ENCODE assay signal across 16 cellular contexts in genomic region chr1:56551691-56552090, GRCh38. TPM values are rescaled to one million over a fixed set of nuclear protein-coding genes. Genes with fewer than 3 reads are reported as not detected.
DNase-seq lines count a peak whose midpoint lies in the region; ATAC-seq and TF ChIP-seq lines count a peak whose summit lies in the region.
"Had no signal": no experiment of that assay in that cellular context is flagged by ENCODE, and none has a peak within 500 bp of the region (broad histone marks: within the 10 kb centered on the region; RNA-seq: fewer than 3 reads in every experiment).

No MANE protein-coding gene starts in this region.

- DNase-seq in AG10803 (ENCODE audit: low read depth) (no peak), Karpas-422 (peak; percentile 72), RPMI8226 (peak; percentile 57), right lobe of liver (no peak)
- no peak for DNase-seq in natural killer cell treated with Interleukin-12 subunit alpha and Interleukin-12 subunit beta and Interleukin-15 and Interleukin-18, amount 100 ng/mL, for 72 hours (ENCODE audit: low spot score)
- DNase-seq in activated naive CD8-positive, alpha-beta T cell treated with anti-CD3 and anti-CD28 coated beads for 36 hours = no peak
- DNase-seq: activated CD8-positive, alpha-beta memory T cell treated with anti-CD3 and anti-CD28 coated beads, Interleukin-2, amount 10 ng/mL, durations not matched to agents 7 days and 5 days; effector memory CD4-positive, alpha-beta T cell; naive thymus-derived CD4-positive, alpha-beta T cell; NCI-H524 treated with DMSO at 0.1 percent for 48 hours; retina had no signal

- H3K9me3 Mint-ChIP-seq in natural killer cell treated with Interleukin-12 subunit alpha and Interleukin-12 subunit beta and Interleukin-15 and Interleukin-18, amount 100 ng/mL, for 72 hours = no peaks in the 10 kb centered on the region
- H3K9me3 Mint-ChIP-seq in activated naive CD8-positive, alpha-beta T cell treated with anti-CD3 and anti-CD28 coated beads for 36 hours = no peaks in the 10 kb centered on the region

- H3K27ac Mint-ChIP-seq in natural killer cell treated with Interleukin-12 subunit alpha and Interleukin-12 subunit beta and Interleukin-15 and Interleukin-18, amount 100 ng/mL, for 72 hours = no peak overlapping the region
- H3K27ac Mint-ChIP-seq in activated naive CD8-positive, alpha-beta T cell treated with anti-CD3 and anti-CD28 coated beads for 36 hours = no peak overlapping the region
- H3K27ac Mint-ChIP-seq: activated CD8-positive, alpha-beta memory T cell treated with anti-CD3 and anti-CD28 coated beads, Interleukin-2, amount 10 ng/mL, durations not matched to agents 7 days and 5 days; naive thymus-derived CD4-positive, alpha-beta T cell had no signal

- WGBS in right lobe of liver (ENCODE audit: insufficient coverage, low coverage, low lambda C conversion rate, missing lambda C conversion rate) = 71% methylated on average over 3 of the region's 3 CpGs

- TF ChIP-seq CTCF in AG10803 (conservative IDR thresholded peaks at IDR 0.05; ENCODE audit: low read length) (0 out of 2 replicates have a peak, but pooled peaks have one; percentile 2), right lobe of liver (IDR thresholded peaks at IDR 0.05) (no peak)

- H3K4me2 ChIP-seq in Karpas-422 (ENCODE audit: low read depth, low read length, poor library complexity, severe bottlenecking) = peak overlapping the region; percentile 20

- H3K4me1 Mint-ChIP-seq in natural killer cell treated with Interleukin-12 subunit alpha and Interleukin-12 subunit beta and Interleukin-15 and Interleukin-18, amount 100 ng/mL, for 72 hours (ENCODE audit: low read depth in 2 of 2) = no peaks in the 10 kb centered on the region
- no peaks in the 10 kb centered on the region for H3K4me1 Mint-ChIP-seq in activated naive CD8-positive, alpha-beta T cell treated with anti-CD3 and anti-CD28 coated beads for 36 hours
- H3K4me1 Mint-ChIP-seq: activated CD8-positive, alpha-beta memory T cell treated with anti-CD3 and anti-CD28 coated beads, Interleukin-2, amount 10 ng/mL, durations not matched to agents 7 days and 5 days; naive thymus-derived CD4-positive, alpha-beta T cell had no signal

- no peaks in the 10 kb centered on the region for H3K36me3 Mint-ChIP-seq in natural killer cell treated with Interleukin-12 subunit alpha and Interleukin-12 subunit beta and Interleukin-15 and Interleukin-18, amount 100 ng/mL, for 72 hours
- H3K36me3 Mint-ChIP-seq in activated naive CD8-positive, alpha-beta T cell treated with anti-CD3 and anti-CD28 coated beads for 36 hours = no peaks in the 10 kb centered on the region
- H3K36me3 Mint-ChIP-seq: activated CD8-positive, alpha-beta memory T cell treated with anti-CD3 and anti-CD28 coated beads, Interleukin-2, amount 10 ng/mL, durations not matched to agents 7 days and 5 days; naive thymus-derived CD4-positive, alpha-beta T cell had no signal

- no peak overlapping the region for H2AFZ ChIP-seq in Karpas-422 (ENCODE audit: low read length)

- no peak overlapping the region for H3K4me3 Mint-ChIP-seq in natural killer cell treated with Interleukin-12 subunit alpha and Interleukin-12 subunit beta and Interleukin-15 and Interleukin-18, amount 100 ng/mL, for 72 hours
- H3K4me3 Mint-ChIP-seq in activated naive CD8-positive, alpha-beta T cell treated with anti-CD3 and anti-CD28 coated beads for 36 hours = no peak overlapping the region
- H3K4me3 Mint-ChIP-seq: activated CD8-positive, alpha-beta memory T cell treated with anti-CD3 and anti-CD28 coated beads, Interleukin-2, amount 10 ng/mL, durations not matched to agents 7 days and 5 days; naive thymus-derived CD4-positive, alpha-beta T cell had no signal

- no peaks in the 10 kb centered on the region for H3K36me3 ChIP-seq in Karpas-422 (ENCODE audit: insufficient read depth, low read length)
- H3K36me3 ChIP-seq in right lobe of liver = no peaks in the 10 kb centered on the region
- H3K36me3 ChIP-seq: suprapubic skin had no signal

- no peak for TF ChIP-seq POLR2A in right lobe of liver (IDR thresholded peaks at IDR 0.05)

- H3K27ac ChIP-seq in Karpas-422 (ENCODE audit: low read length) = no peak overlapping the region
- peak overlapping the region; percentile 7 for H3K27ac ChIP-seq in layer of hippocampus (ENCODE audit: low read depth, low read length)
- no peak overlapping the region for H3K27ac ChIP-seq in right lobe of liver
- H3K27ac ChIP-seq: suprapubic skin had no signal

- intact Hi-C loops in right lobe of liver (cut with DNase I) = no loop called here

- H3K4me1 ChIP-seq in Karpas-422 (ENCODE audit: low read length) (peaks cover 25% of the 10 kb centered on the region), right lobe of liver (peaks cover 0 to 81% (median 43%) of the 10 kb centered on the region in 4 donors)

- H3K27me3 ChIP-seq in Karpas-422 (ENCODE audit: low read length) (no peaks in the 10 kb centered on the region), layer of hippocampus (ENCODE audit: control insufficient read depth, insufficient read depth, low read length) (no peaks in the 10 kb centered on the region), right lobe of liver (no peaks in the 10 kb centered on the region)
- H3K27me3 ChIP-seq: suprapubic skin had no signal

- peaks cover 0 to 8% of the 10 kb centered on the region in 2 donors for H3K27me3 Mint-ChIP-seq in natural killer cell treated with Interleukin-12 subunit alpha and Interleukin-12 subunit beta and Interleukin-15 and Interleukin-18, amount 100 ng/mL, for 72 hours
- no peaks in the 10 kb centered on the region for H3K27me3 Mint-ChIP-seq in activated naive CD8-positive, alpha-beta T cell treated with anti-CD3 and anti-CD28 coated beads for 36 hours
- H3K27me3 Mint-ChIP-seq: activated CD8-positive, alpha-beta memory T cell treated with anti-CD3 and anti-CD28 coated beads, Interleukin-2, amount 10 ng/mL, durations not matched to agents 7 days and 5 days had no signal

- ATAC-seq in right lobe of liver (no peak), HG03095 (IDR thresholded peaks at IDR 0.05; ENCODE audit: unreplicated experiment) (no peak)
- ATAC-seq in natural killer cell treated with Interleukin-12 subunit alpha and Interleukin-12 subunit beta and Interleukin-15 and Interleukin-18, amount 100 ng/mL, for 72 hours = no peak
- ATAC-seq: activated CD8-positive, alpha-beta memory T cell treated with anti-CD3 and anti-CD28 coated beads, Interleukin-2, amount 10 ng/mL, durations not matched to agents 7 days and 5 days; HepG2; naive thymus-derived CD4-positive, alpha-beta T cell had no signal

- no peak overlapping the region for H3K9ac ChIP-seq in Karpas-422 (ENCODE audit: low read length)

- H4K20me1 ChIP-seq in Karpas-422 (ENCODE audit: insufficient read depth, low read depth, low read length) = no peaks in the 10 kb centered on the region

- H3K4me3 ChIP-seq in AG10803 (ENCODE audit: low read length) (no peak overlapping the region), Karpas-422 (ENCODE audit: low read length) (no peak overlapping the region), right lobe of liver (no peak overlapping the region)
- H3K4me3 ChIP-seq: suprapubic skin had no signal

- H3K79me2 ChIP-seq in Karpas-422 (ENCODE audit: low read length) = no peaks in the 10 kb centered on the region

- H3K9me3 ChIP-seq in Karpas-422 (ENCODE audit: low read length) = no peaks in the 10 kb centered on the region
- no peaks in the 10 kb centered on the region for H3K9me3 ChIP-seq in right lobe of liver
- H3K9me3 ChIP-seq: suprapubic skin had no signal

- H3K9me2 ChIP-seq in Karpas-422 (replicated peaks; ENCODE audit: insufficient read depth, low read length) = no peaks in the 10 kb centered on the region

RNA-seq across cellular contexts. Expression of gene PLPP3, which starts 27.7 kb away (rescaled TPM):
- total RNA-seq in Karpas-422 (2014; rRNA removed; shearing (Covaris generic); ENCODE audit: low replicate concordance) = 4.4 and 11.3 TPM in 2 replicates
- 100 to 1,000 TPM in 1 of 6 experiments, 10 to 100 TPM in 5; 47.8 to 118 (median 65.8) TPM for total RNA-seq in right lobe of liver
- total RNA-seq in natural killer cell treated with Interleukin-12 subunit alpha and Interleukin-12 subunit beta and Interleukin-15 and Interleukin-18, amount 100 ng/mL, for 72 hours = under 1 TPM in 1 of 2 donors, not detected in 1; 0.12 TPM
- not detected for total RNA-seq in activated naive CD8-positive, alpha-beta T cell treated with anti-CD3 and anti-CD28 coated beads for 36 hours
- total RNA-seq: activated CD8-positive, alpha-beta memory T cell treated with anti-CD3 and anti-CD28 coated beads, Interleukin-2, amount 10 ng/mL, durations not matched to agents 7 days and 5 days; T-helper 1 cell treated with Interleukin-12 subunit alpha and Interleukin-12 subunit beta and Interleukin-4 antibody, amounts not matched to agents 30 ng/mL and 1 ng/mL, for 36 hours had no signal

Comparison
In these comparisons a context has a peak if more than half of its experiments do, and no peak if none do; other contexts are left out.
1. DNase-seq: peak in Karpas-422 (single experiment) and RPMI8226 (single experiment); none in AG10803 (single experiment), right lobe of liver (0 of 3), natural killer cell treated with Interleukin-12 subunit alpha and Interleukin-12 subunit beta and Interleukin-15 and Interleukin-18, amount 100 ng/mL, for 72 hours (single experiment) and activated naive CD8-positive, alpha-beta T cell treated with anti-CD3 and anti-CD28 coated beads for 36 hours (single experiment).